In the genomic region with DNA sequence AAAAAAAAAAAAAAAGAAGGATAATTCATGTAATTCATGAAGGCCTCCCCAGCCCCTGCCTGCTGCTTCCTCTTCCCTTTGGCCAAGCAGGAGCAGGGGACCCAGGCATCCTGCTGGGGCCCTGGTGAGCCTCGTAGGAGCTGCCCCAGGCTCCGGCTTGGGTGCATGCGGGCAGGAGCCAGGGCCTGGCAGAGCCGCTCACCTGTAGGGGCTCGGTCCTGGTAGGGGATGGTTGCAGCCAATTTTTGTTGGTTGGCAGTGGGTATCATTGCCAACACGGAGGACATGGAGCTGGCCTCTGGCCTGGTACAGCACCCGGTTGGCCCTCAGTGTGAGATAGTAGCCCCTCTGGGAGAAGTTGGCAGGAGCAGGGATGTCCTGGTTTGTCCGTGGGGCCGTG, we compare ENCODE assay signal across 13 cellular contexts. TPM values are rescaled to one million over a fixed set of nuclear protein-coding genes. Genes with fewer than 3 reads are reported as not detected.
"Had no signal": no experiment of that assay in that cellular context is flagged by ENCODE, and none has a peak within 500 bp of the region (broad histone marks: within the 10 kb centered on the region; RNA-seq: fewer than 3 reads in every experiment).

No MANE protein-coding gene starts in this region.

RNA-seq across cellular contexts. Expression of a gene that starts 10.2 kb away (rescaled TPM):
- total RNA-seq: activated B cell treated with CpG ODN at 0.5 μM for 24 hours; activated CD4-positive, alpha-beta memory T cell treated with anti-CD3 and anti-CD28 coated beads for 36 hours; activated CD4-positive, alpha-beta memory T cell treated with anti-CD3 and anti-CD28 coated beads, Interleukin-2, amount 10 ng/mL, durations not matched to agents 7 days and 5 days; activated CD4-positive, alpha-beta T cell treated with anti-CD3 and anti-CD28 coated beads for 36 hours; activated CD4-positive, alpha-beta T cell treated with anti-CD3 and anti-CD28 coated beads, Interleukin-2, amount 10 ng/mL, durations not matched to agents 24 days and 14 days; activated CD4-positive, alpha-beta T cell treated with anti-CD3 and anti-CD28 coated beads, Interleukin-2, amount 10 ng/mL, durations not matched to agents 7 days and 5 days; activated CD8-positive, alpha-beta memory T cell treated with anti-CD3 and anti-CD28 coated beads for 36 hours; activated CD8-positive, alpha-beta T cell treated with anti-CD3 and anti-CD28 coated beads for 36 hours; activated CD8-positive, alpha-beta T cell treated with anti-CD3 and anti-CD28 coated beads, Interleukin-2, amount 10 ng/mL, durations not matched to agents 7 days and 5 days; T-cell; T-helper 1 cell treated with Interleukin-12 subunit alpha and Interleukin-12 subunit beta and Interleukin-4 antibody, amounts not matched to agents 30 ng/mL and 1 ng/mL, for 36 hours; T-helper 2 cell treated with Interferon-gamma antibody and Interleukin-4, amounts not matched to agents 100 ng/mL and 5 ng/mL, for 36 hours; WTC11 had no signal
